ENCODE assay signal across 21 cellular contexts in genomic region chr13:110237895-110238294, GRCh38.
A peak's percentile ranks its signal among the peaks of the same experiment; 100 is the strongest.
DNase-seq lines count a peak whose midpoint lies in the region; ATAC-seq and TF ChIP-seq lines count a peak whose summit lies in the region.
"Had no signal": no experiment of that assay in that cellular context is flagged by ENCODE, and none has a peak within 500 bp of the region (broad histone marks: within the 10 kb centered on the region; RNA-seq: fewer than 3 reads in every experiment).

No MANE protein-coding gene starts in this region.

- H3K4me1 Mint-ChIP-seq in CD8-positive, alpha-beta T cell (ENCODE audit: low read depth), result no peaks in the 10 kb centered on the region
- H3K4me1 Mint-ChIP-seq: activated naive CD8-positive, alpha-beta T cell treated with anti-CD3 and anti-CD28 coated beads, Interleukin-2, amount 10 ng/mL, durations not matched to agents 7 days and 5 days had no signal

- H3K9me3 Mint-ChIP-seq in CD8-positive, alpha-beta T cell, result no peaks in the 10 kb centered on the region
- H3K9me3 Mint-ChIP-seq: activated naive CD8-positive, alpha-beta T cell treated with anti-CD3 and anti-CD28 coated beads, Interleukin-2, amount 10 ng/mL, durations not matched to agents 7 days and 5 days; WTC11 had no signal

- no peak overlapping the region for H3K4me3 Mint-ChIP-seq in CD8-positive, alpha-beta T cell
- H3K4me3 Mint-ChIP-seq: activated naive CD8-positive, alpha-beta T cell treated with anti-CD3 and anti-CD28 coated beads, Interleukin-2, amount 10 ng/mL, durations not matched to agents 7 days and 5 days; WTC11 had no signal

- H3K79me2 ChIP-seq in parathyroid adenoma, result no peaks in the 10 kb centered on the region

- TF ChIP-seq EP300 in esophagus muscularis mucosa (IDR thresholded peaks at IDR 0.05) (no peak), upper lobe of left lung (IDR thresholded peaks at IDR 0.05) (no peak)

- POLR2A ChIA-PET in CD8-positive, alpha-beta T cell (lab: Charles Lee), result no interaction called here

- TF ChIP-seq POLR2A in esophagus muscularis mucosa (IDR thresholded peaks at IDR 0.05; ENCODE audit: low read depth) (no peak), upper lobe of left lung (IDR thresholded peaks at IDR 0.05) (no peak)

- no peak overlapping the region for H3K4me3 ChIP-seq in cardiac muscle cell
- no peak overlapping the region for H3K4me3 ChIP-seq in esophagus muscularis mucosa
- no peak overlapping the region for H3K4me3 ChIP-seq in parathyroid adenoma (ENCODE audit: low read depth, low read length)
- H3K4me3 ChIP-seq in upper lobe of left lung, result no peak overlapping the region
- H3K4me3 ChIP-seq in CD8-positive, alpha-beta T cell (ENCODE audit: low read depth, low read length), result no peak overlapping the region
- H3K4me3 ChIP-seq: BLaER1, GM12878, skin epidermis had no signal

- H3K9me3 ChIP-seq in cardiac muscle cell (ENCODE audit: low read depth) (no peaks in the 10 kb centered on the region), esophagus muscularis mucosa (no peaks in the 10 kb centered on the region), parathyroid adenoma (ENCODE audit: control insufficient read depth, low read length) (no peaks in the 10 kb centered on the region), upper lobe of left lung (no peaks in the 10 kb centered on the region)
- H3K9me3 ChIP-seq in CD8-positive, alpha-beta T cell (ENCODE audit: low read length), result no peaks in the 10 kb centered on the region
- H3K9me3 ChIP-seq: BLaER1 had no signal

- H3K36me3 ChIP-seq in cardiac muscle cell (no peaks in the 10 kb centered on the region), esophagus muscularis mucosa (peaks cover 0 to 26% (median 17%) of the 10 kb centered on the region in 4 donors), parathyroid adenoma (ENCODE audit: control insufficient read depth, insufficient read depth, low read length) (no peaks in the 10 kb centered on the region), upper lobe of left lung (peaks cover 0 to 22% (median 0%) of the 10 kb centered on the region in 4 donors)
- no peaks in the 10 kb centered on the region for H3K36me3 ChIP-seq in CD8-positive, alpha-beta T cell (ENCODE audit: insufficient read depth, low read length)
- H3K36me3 ChIP-seq: BLaER1 had no signal

- TF ChIP-seq CTCF in cardiac muscle cell (IDR thresholded peaks at IDR 0.05; ENCODE audit: low read depth, low read length) (no peak), esophagus muscularis mucosa (IDR thresholded peaks at IDR 0.05) (no peak), parathyroid adenoma (IDR thresholded peaks at IDR 0.05) (no peak), upper lobe of left lung (IDR thresholded peaks at IDR 0.05) (no peak)
- TF ChIP-seq CTCF in CD8-positive, alpha-beta T cell (IDR thresholded peaks at IDR 0.05), result no peak

- H3K4me1 ChIP-seq in cardiac muscle cell (ENCODE audit: low read depth), result peaks cover 27% of the 10 kb centered on the region
- H3K4me1 ChIP-seq in esophagus muscularis mucosa, result peaks cover 74 to 83% (median 77%) of the 10 kb centered on the region in 4 donors
- H3K4me1 ChIP-seq in parathyroid adenoma, result no peaks in the 10 kb centered on the region
- H3K4me1 ChIP-seq in upper lobe of left lung, result peaks cover 25 to 51% (median 37%) of the 10 kb centered on the region in 4 donors
- H3K4me1 ChIP-seq in CD8-positive, alpha-beta T cell (ENCODE audit: insufficient read depth, low read length), result no peaks in the 10 kb centered on the region

- CTCF ChIA-PET in CD8-positive, alpha-beta T cell (lab: Charles Lee), result interaction anchor here (1.1 kb wide), 1 partner anchor 9 kb away, joined by 3 read pairs; no protein-coding TSS in a partner anchor

- no peak overlapping the region for H3K27ac Mint-ChIP-seq in CD8-positive, alpha-beta T cell
- H3K27ac Mint-ChIP-seq: activated naive CD8-positive, alpha-beta T cell treated with anti-CD3 and anti-CD28 coated beads, Interleukin-2, amount 10 ng/mL, durations not matched to agents 7 days and 5 days; WTC11 had no signal

- H2AFZ ChIP-seq in parathyroid adenoma, result no peak overlapping the region

- 16% methylated on average over 1 of the region's 1 CpG for WGBS in esophagus muscularis mucosa
- WGBS in upper lobe of left lung, 2 donors, result 6 to 56% methylated on average over 1 of the region's 1 CpG

- H3K27me3 Mint-ChIP-seq in CD8-positive, alpha-beta T cell (ENCODE audit: low read depth), result peaks cover 26% of the 10 kb centered on the region

- H3K4me2 ChIP-seq in parathyroid adenoma (ENCODE audit: low read length), result no peak overlapping the region
- H3K4me2 ChIP-seq: BLaER1, KMS-11 had no signal

- DNase-seq in cardiac muscle cell (ENCODE audit: low read depth in 1 of 2, low spot score in 1 of 2) (no peak), Right ventricle myocardium inferior (ENCODE audit: missing footprints) (no peak), esophagus muscularis mucosa (ENCODE audit: extremely low spot score) (no peak), upper lobe of left lung (no peak), left colon (no peak)
- no peak for DNase-seq in CD8-positive, alpha-beta T cell
- DNase-seq: activated naive CD8-positive, alpha-beta T cell treated with anti-CD3 and anti-CD28 coated beads, Interleukin-2, amount 10 ng/mL, durations not matched to agents 7 days and 5 days; caudate nucleus; GF-D8; NCI-H1092; NCI-H2107; NCI-H510A treated with DMSO at 0.1 percent for 48 hours; SHP77 treated with DMSO at 0.1 percent for 48 hours; stimulated activated CD4-positive, alpha-beta T cell treated with anti-CD3 and anti-CD28 coated beads, Interleukin-4, amount 100 ng/mL, for 24 hours had no signal

- no peaks in the 10 kb centered on the region for H3K36me3 Mint-ChIP-seq in CD8-positive, alpha-beta T cell
- H3K36me3 Mint-ChIP-seq: activated naive CD8-positive, alpha-beta T cell treated with anti-CD3 and anti-CD28 coated beads, Interleukin-2, amount 10 ng/mL, durations not matched to agents 7 days and 5 days; WTC11 had no signal

- H3K9ac ChIP-seq in parathyroid adenoma, result no peak overlapping the region
- H3K9ac ChIP-seq: BLaER1, KMS-11 had no signal

- no peak for ATAC-seq in Right ventricle myocardium inferior
- ATAC-seq in upper lobe of left lung (ENCODE audit: low FRiP score in 2 of 2), result no peak
- no peak for ATAC-seq in CD8-positive, alpha-beta T cell
- ATAC-seq in left colon, result no peak
- no peak for ATAC-seq in GM21717 (IDR thresholded peaks at IDR 0.05; ENCODE audit: unreplicated experiment)
- ATAC-seq: GM12878, WTC11 had no signal

- intact Hi-C loops in Right ventricle myocardium inferior (cut with DNase I), result loop anchor here (10.0 kb wide), 1 partner anchor 477 kb away; the partner anchor contains the start of gene ING1
- intact Hi-C loops in esophagus muscularis mucosa (cut with DNase I), result no loop called here
- intact Hi-C loops in CD8-positive, alpha-beta T cell (cut with DNase I, micrococcal nuclease), result no loop called here
- intact Hi-C loops in left colon (cut with DNase I, micrococcal nuclease), result loop anchor here in 1 of 2 donors (10.0 kb wide), 1 partner anchor 87 kb away; no protein-coding TSS in a partner anchor

- H3K27ac ChIP-seq in cardiac muscle cell (peak overlapping the region; percentile 5), esophagus muscularis mucosa (replicated peaks in 1 of 4) (peak overlapping the region; percentile 74 to 86 (median 83)), parathyroid adenoma (peak overlapping the region; percentile 32), upper lobe of left lung (peak overlapping the region in 3 of 4 donors; percentile 10 to 79 (median 68))
- no peak overlapping the region for H3K27ac ChIP-seq in CD8-positive, alpha-beta T cell (ENCODE audit: low read depth, low read length)
- H3K27ac ChIP-seq: BLaER1, KMS-11 had no signal

- H3K27me3 ChIP-seq in cardiac muscle cell (no peaks in the 10 kb centered on the region), esophagus muscularis mucosa (no peaks in the 10 kb centered on the region), parathyroid adenoma (ENCODE audit: control insufficient read depth, insufficient read depth, low read length) (no peaks in the 10 kb centered on the region), upper lobe of left lung (no peaks in the 10 kb centered on the region)
- no peaks in the 10 kb centered on the region for H3K27me3 ChIP-seq in CD8-positive, alpha-beta T cell (ENCODE audit: insufficient read depth, low read length)
- H3K27me3 ChIP-seq: BLaER1 had no signal
